13 cellular contexts compared by ENCODE assay signal in the genomic region with DNA sequence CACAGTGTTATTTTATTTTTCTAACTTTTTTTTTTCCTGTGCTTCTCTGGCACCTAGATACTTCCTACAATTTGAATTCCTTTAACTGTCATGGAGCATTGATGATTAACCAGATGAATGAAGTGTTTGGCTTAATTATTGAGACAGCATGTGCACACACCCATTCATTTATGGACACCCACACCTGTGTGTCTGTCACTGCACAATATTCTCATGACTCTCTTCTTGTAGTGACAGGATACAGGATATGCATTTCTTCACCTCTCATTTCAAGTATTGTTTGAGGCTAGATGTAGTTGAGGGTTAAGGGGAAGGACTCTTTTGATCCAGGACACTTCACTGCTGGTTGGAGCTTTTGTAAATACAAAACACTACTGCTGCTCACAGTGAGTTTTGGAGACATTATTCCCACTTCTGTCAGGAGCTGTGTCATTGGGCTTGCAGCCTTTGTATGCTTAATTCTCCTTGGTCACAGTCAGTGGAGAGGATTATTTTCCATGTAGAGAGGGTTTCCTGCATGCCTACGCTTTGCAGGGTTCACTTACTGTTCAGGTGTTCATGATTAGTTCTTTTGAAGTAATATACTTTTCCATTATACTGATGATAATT. TPM values are rescaled to one million over a fixed set of nuclear protein-coding genes. Genes with fewer than 3 reads are reported as not detected.
DNase-seq lines count a peak whose midpoint lies in the region; ATAC-seq and TF ChIP-seq lines count a peak whose summit lies in the region.
"Had no signal": no experiment of that assay in that cellular context is flagged by ENCODE, and none has a peak within 500 bp of the region (broad histone marks: within the 10 kb centered on the region; RNA-seq: fewer than 3 reads in every experiment).

No MANE protein-coding gene starts in this region.

- no peak for TF ChIP-seq CTCF in endothelial cell (IDR thresholded peaks at IDR 0.05; ENCODE audit: unreplicated experiment)

- H4K20me1 ChIP-seq in BLaER1, result peaks cover 53% of the 10 kb centered on the region

- no peaks in the 10 kb centered on the region for H3K27me3 ChIP-seq in BLaER1
- H3K27me3 ChIP-seq: ovary had no signal

- peaks cover 52% of the 10 kb centered on the region for H3K4me1 Mint-ChIP-seq in endothelial cell (ENCODE audit: unreplicated experiment)
- peaks cover 39 to 74% (median 68%) of the 10 kb centered on the region in 4 donors for H3K4me1 Mint-ChIP-seq in naive thymus-derived CD8-positive, alpha-beta T cell

- POLR2A ChIA-PET in naive thymus-derived CD8-positive, alpha-beta T cell (lab: Charles Lee), result no interaction called here

- H3K36me3 ChIP-seq in BLaER1, result peaks cover 54% of the 10 kb centered on the region
- H3K36me3 ChIP-seq: ovary had no signal

- no peak overlapping the region for H3K9ac ChIP-seq in BLaER1

- peaks cover 11% of the 10 kb centered on the region for H3K9me3 ChIP-seq in BLaER1
- H3K9me3 ChIP-seq: ovary had no signal

- DNase-seq in HT-29 (ENCODE audit: low spot score) (peak; percentile 25), endothelial cell (ENCODE audit: low spot score) (no peak), NCI-H2227 treated with DMSO at 0.1 percent for 48 hours (lab: John Stamatoyannopoulos, UW) (no peak)
- DNase-seq in naive thymus-derived CD8-positive, alpha-beta T cell, result no peak
- DNase-seq: CD4-positive, alpha-beta memory T cell; NCI-H2171 had no signal

- H3K27ac ChIP-seq in BLaER1, result no peak overlapping the region
- H3K27ac ChIP-seq: ovary, SK-N-MC had no signal

- no peak overlapping the region for H3K4me3 Mint-ChIP-seq in endothelial cell (ENCODE audit: unreplicated experiment)
- peak overlapping the region in 6 of 10 donors; percentile 2 to 61 (median 40) for H3K4me3 Mint-ChIP-seq in naive thymus-derived CD8-positive, alpha-beta T cell

- peaks cover 51% of the 10 kb centered on the region for H3K4me1 ChIP-seq in BLaER1

- H3K9me3 Mint-ChIP-seq in endothelial cell (ENCODE audit: unreplicated experiment), result no peaks in the 10 kb centered on the region
- H3K9me3 Mint-ChIP-seq in naive thymus-derived CD8-positive, alpha-beta T cell, result no peaks in the 10 kb centered on the region
- H3K9me3 Mint-ChIP-seq: activated naive CD4-positive, alpha-beta T cell treated with anti-CD3 and anti-CD28 coated beads, Interleukin-2, amount 50 U/mL, for 24 hours had no signal

- ATAC-seq in naive thymus-derived CD8-positive, alpha-beta T cell, result peak in 1 of 2 donors; percentile 32
- ATAC-seq in GM19395 (IDR thresholded peaks at IDR 0.05; ENCODE audit: unreplicated experiment), result no peak
- ATAC-seq in HG03175 (IDR thresholded peaks at IDR 0.05; ENCODE audit: unreplicated experiment), result no peak
- ATAC-seq in HG03196 (IDR thresholded peaks at IDR 0.05; ENCODE audit: unreplicated experiment), result no peak

- no peaks in the 10 kb centered on the region for H3K27me3 Mint-ChIP-seq in endothelial cell (ENCODE audit: unreplicated experiment)
- H3K27me3 Mint-ChIP-seq in naive thymus-derived CD8-positive, alpha-beta T cell, result no peaks in the 10 kb centered on the region
- H3K27me3 Mint-ChIP-seq: activated naive CD4-positive, alpha-beta T cell treated with anti-CD3 and anti-CD28 coated beads, Interleukin-2, amount 50 U/mL, for 24 hours; CD4-positive, alpha-beta memory T cell had no signal

- peak overlapping the region; percentile 79 for H3K27ac Mint-ChIP-seq in endothelial cell (ENCODE audit: unreplicated experiment)
- peak overlapping the region in 5 of 10 donors; percentile 4 to 56 (median 40) for H3K27ac Mint-ChIP-seq in naive thymus-derived CD8-positive, alpha-beta T cell

- no peak overlapping the region for H3K4me3 ChIP-seq in BLaER1
- H3K4me3 ChIP-seq: ovary, SK-N-MC had no signal

- peak overlapping the region; percentile 31 for H3K4me2 ChIP-seq in BLaER1

- H3K36me3 Mint-ChIP-seq in endothelial cell (ENCODE audit: low read depth, unreplicated experiment), result peaks cover 26% of the 10 kb centered on the region
- H3K36me3 Mint-ChIP-seq in naive thymus-derived CD8-positive, alpha-beta T cell, result peaks cover 0 to 50% (median 6%) of the 10 kb centered on the region in 3 donors

RNA-seq across cellular contexts. Expression of a gene that starts 33.5 kb away (rescaled TPM):
- 9.5 and 11.8 TPM in 2 replicates for total RNA-seq in HT-29 (2014; rRNA removed; shearing (Covaris generic))
- total RNA-seq in endothelial cell (ENCODE audit: unreplicated experiment), result 80.6 TPM
- 10 to 100 TPM; 67.6 to 71.4 TPM for total RNA-seq in naive thymus-derived CD8-positive, alpha-beta T cell
- 10 to 100 TPM in 1 of 3 donors, 1 to 10 TPM in 2; 6.6 to 16.6 (median 8.0) TPM for polyA plus RNA-seq in naive thymus-derived CD8-positive, alpha-beta T cell

RNA-seq across cellular contexts. Expression of a gene that starts 59.3 kb away (rescaled TPM):
- 0.10 TPM in 1 of 2 replicates, not detected in the other for total RNA-seq in HT-29 (2014; rRNA removed; shearing (Covaris generic))
- 1.6 TPM for total RNA-seq in endothelial cell (ENCODE audit: unreplicated experiment)
- total RNA-seq in naive thymus-derived CD8-positive, alpha-beta T cell, result under 1 TPM in 1 of 2 experiments, not detected in 1; 0.08 TPM
- not detected for polyA plus RNA-seq in naive thymus-derived CD8-positive, alpha-beta T cell
- total RNA-seq: CD4-positive, alpha-beta memory T cell had no signal
- polyA plus RNA-seq: CD4-positive, alpha-beta memory T cell had no signal
